1 cellular context compared by ENCODE assay signal in the genomic region with DNA sequence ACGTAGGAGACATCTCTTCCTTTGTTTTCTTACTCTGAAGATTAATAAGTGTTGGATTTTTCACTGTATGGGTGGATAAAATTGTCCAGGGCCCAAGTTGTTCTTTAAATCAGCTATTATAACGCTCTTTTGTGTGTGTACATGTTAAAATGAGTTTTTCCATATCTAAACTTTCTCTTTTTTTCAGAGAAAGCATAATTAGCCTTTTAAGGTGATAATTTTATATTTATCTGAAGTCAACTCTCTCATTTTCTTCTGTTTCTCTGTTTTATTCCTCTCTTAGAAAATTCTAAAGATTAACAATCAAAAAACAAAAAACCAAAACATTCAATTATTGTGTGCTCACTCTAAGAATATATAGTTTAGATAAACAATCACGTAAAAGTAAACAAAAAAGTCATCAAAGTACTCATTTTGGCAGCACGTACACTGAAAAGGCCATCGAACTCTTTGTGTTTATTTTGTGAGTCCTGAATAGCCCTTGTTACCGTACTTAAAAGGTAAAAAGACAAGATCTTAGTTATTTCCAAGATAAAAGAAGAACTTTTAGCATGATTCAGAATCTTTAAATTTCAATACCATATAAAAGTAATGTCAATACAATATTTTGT.
TF ChIP-seq lines count a peak whose summit lies in the region.

No MANE protein-coding gene starts in this region.

TF ChIP-seq in endothelial cell of umbilical vein, 7 proteins besides CTCF, POLR2A, EP300 and RAD21:
- TF ChIP-seq MYC (IDR thresholded peaks at IDR 0.05; ENCODE audit: low read depth, low read length) (no peak), FOS (IDR thresholded peaks at IDR 0.05; ENCODE audit: borderline replicate concordance, insufficient read depth, low read length) (no peak), GATA2 (IDR thresholded peaks at IDR 0.05; ENCODE audit: insufficient read depth, insufficient read length, low read depth, low read length) (no peak), POLR2AphosphoS5 (IDR thresholded peaks at IDR 0.05; ENCODE audit: insufficient read depth, low read depth, low read length) (no peak)
- TF ChIP-seq, protein P1, sequence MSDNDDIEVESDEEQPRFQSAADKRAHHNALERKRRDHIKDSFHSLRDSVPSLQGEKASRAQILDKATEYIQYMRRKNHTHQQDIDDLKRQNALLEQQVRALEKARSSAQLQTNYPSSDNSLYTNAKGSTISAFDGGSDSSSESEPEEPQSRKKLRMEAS (IDR thresholded peaks at IDR 0.05; ENCODE audit: insufficient read depth, insufficient read length): no peak
